In genomic region chr11:76336597-76336996, GRCh38 we compare ENCODE assay signal across 25 cellular contexts.
"Had no signal": no experiment of that assay in that cellular context is flagged by ENCODE, and none has a peak within 500 bp of the region (broad histone marks: within the 10 kb centered on the region; RNA-seq: fewer than 3 reads in every experiment).

No MANE protein-coding gene starts in this region.

- H3K27ac Mint-ChIP-seq: activated CD4-positive, alpha-beta memory T cell treated with anti-CD3 and anti-CD28 coated beads for 36 hours; activated CD4-positive, alpha-beta T cell treated with anti-CD3 and anti-CD28 coated beads for 36 hours; activated naive CD8-positive, alpha-beta T cell treated with anti-CD3 and anti-CD28 coated beads, Interleukin-2, amount 50 U/mL, for 24 hours; brain; memory B cell had no signal

- H3K27me3 ChIP-seq: dorsolateral prefrontal cortex, heart left ventricle, right atrium auricular region, tibial artery, vagina had no signal

- H3K4me1 Mint-ChIP-seq: activated naive CD8-positive, alpha-beta T cell treated with anti-CD3 and anti-CD28 coated beads, Interleukin-2, amount 50 U/mL, for 24 hours; brain; neural crest cell had no signal

- ATAC-seq: activated CD4-positive, alpha-beta T cell treated with anti-CD3 and anti-CD28 coated beads for 36 hours; activated naive CD8-positive, alpha-beta T cell treated with anti-CD3 and anti-CD28 coated beads, Interleukin-2, amount 50 U/mL, for 24 hours; stimulated activated naive CD8-positive, alpha-beta T cell treated with anti-CD3 and anti-CD28 coated beads, Interleukin-15, Interleukin-2, amounts not matched to agents 100 U/mL and 50 U/mL, for 24 hours had no signal

- H3K9me3 ChIP-seq: prostate gland, right atrium auricular region, tibial artery, vagina had no signal

- H3K4me3 ChIP-seq: dorsolateral prefrontal cortex, heart left ventricle, mucosa of descending colon, prostate gland, right atrium auricular region, tibial artery, vagina had no signal

- DNase-seq: activated CD4-positive, alpha-beta memory T cell treated with anti-CD3 and anti-CD28 coated beads for 36 hours; activated CD4-positive, alpha-beta T cell treated with anti-CD3 and anti-CD28 coated beads for 36 hours; activated naive CD4-positive, alpha-beta T cell; activated naive CD8-positive, alpha-beta T cell treated with anti-CD3 and anti-CD28 coated beads, Interleukin-2, amount 50 U/mL, for 24 hours; activated T-cell treated with anti-CD3 and anti-CD28 coated beads, Interleukin-2, amount 50 U/mL, for 1 hour; anterior cingulate cortex; caudate nucleus; dorsolateral prefrontal cortex; heart left ventricle; mucosa of descending colon; naive B cell; stimulated activated CD4-positive, alpha-beta T cell treated with anti-CD3 and anti-CD28 coated beads, Interleukin-12 subunit alpha, Interleukin-12 subunit beta, amount 100 ng/mL, for 4 hours; stimulated activated CD4-positive, alpha-beta T cell treated with anti-CD3 and anti-CD28 coated beads, Interleukin-1b, Interleukin-23, amount 100 ng/mL, for 48 hours; stimulated activated CD8-positive, alpha-beta memory T cell treated with anti-CD3 and anti-CD28 coated beads, Interleukin-4, amount 100 ng/mL, for 48 hours; stimulated activated naive CD8-positive, alpha-beta T cell treated with anti-CD3 and anti-CD28 coated beads, Interleukin-15, Interleukin-2, amounts not matched to agents 100 U/mL and 50 U/mL, for 24 hours; substantia nigra; tibial artery had no signal

- H3K27me3 Mint-ChIP-seq: activated CD4-positive, alpha-beta memory T cell treated with anti-CD3 and anti-CD28 coated beads for 36 hours; activated CD4-positive, alpha-beta T cell treated with anti-CD3 and anti-CD28 coated beads for 36 hours; activated T-helper 17 cell treated with anti-CD3 and anti-CD28 coated beads, Interleukin-2, amount 50 U/mL, for 72 hours; memory B cell; naive B cell had no signal

- H3K36me3 ChIP-seq: heart left ventricle, prostate gland, right atrium auricular region, tibial artery, vagina had no signal

- H3K4me1 ChIP-seq: prostate gland had no signal

- H3K27ac ChIP-seq: dorsolateral prefrontal cortex, epithelial cell of prostate, prostate gland, right atrium auricular region, vagina had no signal

- H3K36me3 Mint-ChIP-seq: brain had no signal

- H3K4me3 Mint-ChIP-seq: activated CD4-positive, alpha-beta memory T cell treated with anti-CD3 and anti-CD28 coated beads for 36 hours; activated CD4-positive, alpha-beta T cell treated with anti-CD3 and anti-CD28 coated beads for 36 hours; activated naive CD8-positive, alpha-beta T cell treated with anti-CD3 and anti-CD28 coated beads, Interleukin-2, amount 50 U/mL, for 24 hours; activated T-helper 17 cell treated with anti-CD3 and anti-CD28 coated beads, Interleukin-2, amount 50 U/mL, for 72 hours; brain; memory B cell; neural crest cell had no signal
